In genomic region chr6:34574647-34575293, GRCh38 we compare ENCODE assay signal across 1 cellular context.
TF ChIP-seq lines count a peak whose summit lies in the region.

No MANE protein-coding gene starts in this region.

TF ChIP-seq in H1, 55 proteins besides CTCF, POLR2A, EP300 and RAD21 (continued from another document):
- TF ChIP-seq CHD2 (IDR thresholded peaks at IDR 0.05; ENCODE audit: low read length), result no peak
- no peak for TF ChIP-seq GABPA (IDR thresholded peaks at IDR 0.05; ENCODE audit: borderline replicate concordance, insufficient read depth, low read length)
- no peak for TF ChIP-seq RBBP5 (IDR thresholded peaks at IDR 0.05; ENCODE audit: borderline replicate concordance, low read depth, low read length)
- no peak for TF ChIP-seq RFX5 (IDR thresholded peaks at IDR 0.05; ENCODE audit: borderline replicate concordance, low read depth, low read length)
- TF ChIP-seq TBP (IDR thresholded peaks at IDR 0.05; ENCODE audit: low read depth, low read length), result no peak
- no peak for TF ChIP-seq ASH2L (IDR thresholded peaks at IDR 0.05; ENCODE audit: low read length)
- TF ChIP-seq E2F6 (IDR thresholded peaks at IDR 0.05), result no peak
- no peak for TF ChIP-seq RNF2 (IDR thresholded peaks at IDR 0.05; ENCODE audit: borderline replicate concordance, low read depth, low read length, missing control alignments, poor library complexity, severe bottlenecking)
- TF ChIP-seq ATF3 (IDR thresholded peaks at IDR 0.05; ENCODE audit: insufficient read depth, low read depth, low read length), result no peak
- TF ChIP-seq HDAC6 (IDR thresholded peaks at IDR 0.05; ENCODE audit: low read depth, low read length), result no peak
- TF ChIP-seq KDM1A (IDR thresholded peaks at IDR 0.05; ENCODE audit: borderline replicate concordance, low read length), result no peak
- TF ChIP-seq ZNF274 (IDR thresholded peaks at IDR 0.05; ENCODE audit: borderline replicate concordance, extremely low read depth, low read length), result no peak
- TF ChIP-seq BCL11A (IDR thresholded peaks at IDR 0.05; ENCODE audit: low read depth in 2 of 2, low read length in 2 of 2), result no peak
- no peak for TF ChIP-seq CREB1 (IDR thresholded peaks at IDR 0.05)
- TF ChIP-seq JUN (IDR thresholded peaks at IDR 0.05; ENCODE audit: low read depth, low read length), result no peak
